Comparison of ENCODE assay signal across 6 cellular contexts in the genomic region with DNA sequence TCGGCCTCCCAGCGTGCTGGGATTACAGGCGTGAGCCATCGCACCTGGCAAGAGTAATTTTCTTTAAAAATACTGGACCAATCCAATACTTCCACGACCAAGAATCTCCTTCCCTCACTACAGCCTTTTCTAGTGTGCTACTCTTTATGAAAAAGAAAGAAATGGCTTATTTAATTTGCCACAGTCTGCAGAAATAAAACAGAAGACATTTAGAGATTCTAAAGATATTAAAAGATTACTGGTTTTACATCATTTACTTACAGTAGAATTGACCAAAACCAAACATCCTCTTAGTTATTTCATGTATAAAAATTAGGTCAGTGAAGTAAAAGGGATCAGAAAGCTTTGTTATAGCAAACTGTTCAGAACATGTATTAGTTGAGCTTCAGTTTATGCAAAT.
"Had no signal": no experiment of that assay in that cellular context is flagged by ENCODE, and none has a peak within 500 bp of the region (broad histone marks: within the 10 kb centered on the region; RNA-seq: fewer than 3 reads in every experiment).

No MANE protein-coding gene starts in this region.

- H2AFZ ChIP-seq: GM23248 had no signal

- ATAC-seq: K562 had no signal

- H3K9ac ChIP-seq: GM23248 had no signal

- DNase-seq: GM23248, H9, HCEC 1CT, IMR-90, KG1 had no signal

- H3K27ac ChIP-seq: GM23248 had no signal

- H3K4me3 Mint-ChIP-seq: H9 had no signal

- H3K4me3 ChIP-seq: GM23248, K562 had no signal

- H3K9me3 Mint-ChIP-seq: H9 had no signal
